Comparison of ENCODE assay signal across 8 cellular contexts in genomic region chr2:26401739-26402541, GRCh38. TPM values are rescaled to one million over a fixed set of nuclear protein-coding genes. Genes with fewer than 3 reads are reported as not detected.
A peak's percentile ranks its signal among the peaks of the same experiment; 100 is the strongest.
DNase-seq lines count a peak whose midpoint lies in the region; ATAC-seq, FAIRE-seq and TF ChIP-seq lines count a peak whose summit lies in the region.

Gene DRC1 (plus strand): TSS chr2:26401920. CDS start chr2:26401990, 70 bp downstream.

- no peaks in the 10 kb centered on the region for H3K4me1 ChIP-seq in pancreas

- DNase-seq in ELR (ENCODE audit: low read depth): peak; percentile 61
- DNase-seq in NCI-H1436 (lab: John Stamatoyannopoulos, UW): peak; percentile 75
- peak; percentile 65 for DNase-seq in amniotic epithelial cell (ENCODE audit: low read depth)
- peak; percentile 80 for DNase-seq in cardiac septum (ENCODE audit: low spot score)
- peak; percentile 27 to 82 (median 42) for DNase-seq in pancreas
- DNase-seq in activated gamma-delta T cell treated with Interleukin-2 at 50 U/mL for 16 hours: no peak

- peak in 3 of 4 donors; percentile 79 to 90 (median 85) for ATAC-seq in pancreas
- ATAC-seq in HG02623 (IDR thresholded peaks at IDR 0.05; ENCODE audit: unreplicated experiment): no peak
- ATAC-seq in activated CD4-positive, CD25-positive, alpha-beta regulatory T cell treated with anti-CD3 and anti-CD28 coated beads, Interleukin-2, amount 50 U/mL, for 24 hours: no peak

- H3K4me3 ChIP-seq in pancreas: peak within 1 kb of the TSS in 1 of 4 donors; percentile 4

- no peak for FAIRE-seq in pancreas (lab: Jason Lieb, UNC)

- no peaks in the 10 kb centered on the region for H3K36me3 ChIP-seq in pancreas

- no peak within 1 kb of the TSS for H3K27ac ChIP-seq in pancreas

- H3K9me3 ChIP-seq in pancreas: no peaks in the 10 kb centered on the region

- intact Hi-C loops in cardiac septum (cut with DNase I) (no loop called here), pancreas (cut with DNase I) (no loop called here)

- H3K27me3 ChIP-seq in pancreas: no peaks in the 10 kb centered on the region

- 14 to 15% methylated on average over 55 to 63 of the region's 63 CpGs for WGBS in pancreas, 2 donors

- no peak for TF ChIP-seq CTCF in pancreas (IDR thresholded peaks at IDR 0.05)

RNA-seq across cellular contexts. Expression of gene DRC1, which starts in this region (rescaled TPM):
- total RNA-seq in cardiac septum: 0.13 TPM
- not detected for total RNA-seq in pancreas
- polyA plus RNA-seq in pancreas: under 1 TPM; 0.19 to 0.54 TPM

Comparison
In these comparisons a context has a peak if more than half of its experiments do, and no peak if none do; other contexts are left out.
1. Peak in DNase-seq in cardiac septum; RNA of the gene not detected or under 1 TPM.
2. Peak in DNase-seq and ATAC-seq in pancreas; RNA of the gene not detected or under 1 TPM.